ENCODE assay signal across 15 cellular contexts in the genomic region with DNA sequence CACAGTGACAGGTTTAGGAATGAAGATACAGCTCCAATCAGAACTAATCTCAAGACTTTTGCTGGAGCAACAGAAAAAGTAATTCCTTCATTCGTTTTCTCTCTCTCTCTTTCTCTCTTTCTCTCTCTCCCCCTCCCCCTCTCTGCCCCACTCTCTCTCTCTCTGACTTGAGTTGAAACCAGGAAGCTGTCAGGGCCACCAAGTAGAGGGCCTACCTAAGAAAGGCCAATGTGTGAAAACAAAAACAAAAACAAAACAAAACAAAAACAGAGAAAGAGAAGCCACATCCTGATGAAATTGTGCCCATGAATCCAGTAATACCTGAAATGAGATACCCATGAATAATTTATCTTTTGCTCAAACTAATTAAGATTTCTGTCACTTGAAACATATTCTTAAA.
DNase-seq lines count a peak whose midpoint lies in the region; ATAC-seq and TF ChIP-seq lines count a peak whose summit lies in the region.
"Had no signal": no experiment of that assay in that cellular context is flagged by ENCODE, and none has a peak within 500 bp of the region (broad histone marks: within the 10 kb centered on the region; RNA-seq: fewer than 3 reads in every experiment).

No MANE protein-coding gene starts in this region.

- H3K27me3 Mint-ChIP-seq in mesothelial cell of epicardium (ENCODE audit: low read depth) = no peaks in the 10 kb centered on the region

- in situ Hi-C loops in KBM-7 (cut with MboI; ENCODE audit: low pct_unique_long_range_greater_than_20kb, low sequenced_read_pairs) = no loop called here

- ATAC-seq in GM21367 (IDR thresholded peaks at IDR 0.05; ENCODE audit: unreplicated experiment) (peak; percentile 71), HG03432 (IDR thresholded peaks at IDR 0.05; ENCODE audit: unreplicated experiment) (peak; percentile 79)
- ATAC-seq: pancreas had no signal

- no peak overlapping the region for H3K4me3 Mint-ChIP-seq in mesothelial cell of epicardium
- H3K4me3 Mint-ChIP-seq: activated naive CD4-positive, alpha-beta T cell treated with anti-CD3 and anti-CD28 coated beads, Interleukin-2, amount 50 U/mL, for 24 hours had no signal

- peak overlapping the region; percentile 90 for H3K27ac Mint-ChIP-seq in mesothelial cell of epicardium
- H3K27ac Mint-ChIP-seq: activated naive CD4-positive, alpha-beta T cell treated with anti-CD3 and anti-CD28 coated beads, Interleukin-2, amount 50 U/mL, for 24 hours had no signal

- peaks cover 32% of the 10 kb centered on the region for H3K4me1 Mint-ChIP-seq in mesothelial cell of epicardium
- H3K4me1 Mint-ChIP-seq: activated naive CD4-positive, alpha-beta T cell treated with anti-CD3 and anti-CD28 coated beads, Interleukin-2, amount 50 U/mL, for 24 hours had no signal

- DNase-seq in NK-92 treated with Interleukin-12 subunit alpha and Interleukin-12 subunit beta, amount 100 ng/mL, for 24 hours (lab: John Stamatoyannopoulos, UW) = peak; percentile 56
- no peak for DNase-seq in NK-92 (lab: John Stamatoyannopoulos, UW; ENCODE audit: unreplicated experiment)
- no peak for DNase-seq in mesothelial cell of epicardium (ENCODE audit: low spot score in 2 of 2, unreplicated experiment in 2 of 2)
- DNase-seq in KBM-7 = no peak
- no peak for DNase-seq in NCI-H2196 treated with DMSO at 0.1 percent for 48 hours (lab: John Stamatoyannopoulos, UW; ENCODE audit: unreplicated experiment)
- no peak for DNase-seq in NOMO-1 treated with dmso at 0.1 percent for 144 hours (lab: John Stamatoyannopoulos, UW; ENCODE audit: unreplicated experiment)
- DNase-seq: NCI-H2081; NCI-H774; pancreas; RPMI8226; stimulated activated CD4-positive, alpha-beta T cell treated with anti-CD3 and anti-CD28 coated beads, Interleukin-4, amount 100 ng/mL, for 24 hours; tibial artery had no signal

- peaks cover 26% of the 10 kb centered on the region for H3K9me3 Mint-ChIP-seq in mesothelial cell of epicardium

- TF ChIP-seq CTCF in mesothelial cell of epicardium (IDR thresholded peaks at IDR 0.05; ENCODE audit: unreplicated experiment) = no peak

- peaks cover 24% of the 10 kb centered on the region for H3K36me3 Mint-ChIP-seq in mesothelial cell of epicardium
- H3K36me3 Mint-ChIP-seq: activated naive CD4-positive, alpha-beta T cell treated with anti-CD3 and anti-CD28 coated beads, Interleukin-2, amount 50 U/mL, for 24 hours had no signal
